In the genomic region with DNA sequence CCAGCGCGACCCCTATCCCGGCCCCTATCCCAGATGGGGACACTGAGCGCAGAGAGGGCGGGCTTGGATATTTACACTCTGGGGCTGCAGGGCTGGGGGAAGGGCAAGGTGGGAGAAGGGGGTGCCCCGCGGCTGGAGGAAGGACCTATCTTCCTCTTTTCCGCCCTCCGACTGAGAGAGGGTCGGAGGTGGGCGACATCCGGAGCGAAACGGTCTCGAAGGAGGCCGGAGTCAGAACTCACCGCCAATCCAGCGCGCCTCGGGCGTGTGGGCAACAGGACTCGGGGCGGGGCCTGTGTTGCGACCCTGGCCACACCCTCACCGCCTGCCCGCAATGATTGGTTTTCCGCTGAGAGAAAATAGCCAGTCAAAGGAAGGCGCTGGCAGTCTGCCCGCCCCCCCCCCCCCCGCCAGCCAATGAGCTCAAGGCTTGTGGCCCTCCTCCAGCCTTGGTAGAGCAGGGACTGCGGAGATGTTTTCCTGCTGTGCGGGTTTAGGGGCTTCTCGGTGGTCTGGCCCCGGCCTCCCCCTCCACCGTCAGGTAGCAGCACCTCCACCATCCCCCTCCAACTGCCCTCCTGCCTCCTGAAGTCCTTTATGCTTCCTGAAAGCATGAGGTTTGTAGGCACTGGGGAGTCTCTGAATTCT, we compare ENCODE assay signal across 8 cellular contexts. TPM values are rescaled to one million over a fixed set of nuclear protein-coding genes. Genes with fewer than 3 reads are reported as not detected.
DNase-seq lines count a peak whose midpoint lies in the region; ATAC-seq and TF ChIP-seq lines count a peak whose summit lies in the region.

A gene with protein sequence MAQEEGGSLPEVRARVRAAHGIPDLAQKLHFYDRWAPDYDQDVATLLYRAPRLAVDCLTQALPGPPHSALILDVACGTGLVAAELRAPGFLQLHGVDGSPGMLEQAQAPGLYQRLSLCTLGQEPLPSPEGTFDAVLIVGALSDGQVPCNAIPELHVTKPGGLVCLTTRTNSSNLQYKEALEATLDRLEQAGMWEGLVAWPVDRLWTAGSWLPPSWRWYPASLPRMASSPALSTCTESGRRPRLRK (minus strand): TSS at position 269 of the 648 bp plus-strand sequence. CDS start 376 bp downstream, outside the sequence.

- DNase-seq in AML-193 (lab: John Stamatoyannopoulos, UW), result peak; percentile 72 to 74
- peak; percentile 53 for DNase-seq in NCI-H446 treated with DMSO at 0.1 percent for 48 hours (lab: John Stamatoyannopoulos, UW)
- peak; percentile 83 to 88 for DNase-seq in activated CD4-positive, alpha-beta T cell treated with anti-CD3 and anti-CD28 coated beads for 24 hours (ENCODE audit: low read depth in 2 of 2)
- DNase-seq in chondrocyte (ENCODE audit: low spot score), result no peak
- DNase-seq in left colon, result peak; percentile 96
- DNase-seq in stimulated activated CD4-positive, alpha-beta T cell treated with anti-CD3 and anti-CD28 coated beads, Interleukin-1b, Interleukin-23, amount 100 ng/mL, for 4 hours (ENCODE audit: low read depth in 2 of 2), result peak; percentile 82 to 84

- ATAC-seq in HG03378 (IDR thresholded peaks at IDR 0.05; ENCODE audit: unreplicated experiment) (peak; percentile 92), left colon (peak; percentile 94)

- intact Hi-C loops in left colon (cut with DNase I, micrococcal nuclease), result no loop called here

- no peak for TF ChIP-seq CTCF in chondrocyte (IDR thresholded peaks at IDR 0.05)

- H3K27me3 Mint-ChIP-seq in chondrocyte (ENCODE audit: low read depth), result no peaks in the 10 kb centered on the region

- peak within 1 kb of the TSS; percentile 85 for H3K27ac Mint-ChIP-seq in chondrocyte (ENCODE audit: unreplicated experiment)

- H3K4me1 Mint-ChIP-seq in chondrocyte (ENCODE audit: low read depth), result peaks cover 6% of the 10 kb centered on the region

- H3K36me3 Mint-ChIP-seq in chondrocyte (ENCODE audit: low read depth), result no peaks in the 10 kb centered on the region

- TF ChIP-seq POLR2A in GM19099 (IDR thresholded peaks at IDR 0.05; ENCODE audit: extremely low read depth, insufficient read length, low read depth), result peak; percentile 57

- no peaks in the 10 kb centered on the region for H3K9me3 Mint-ChIP-seq in chondrocyte (ENCODE audit: low read depth)

- H3K4me3 Mint-ChIP-seq in chondrocyte (ENCODE audit: unreplicated experiment), result peak within 1 kb of the TSS; percentile 86

RNA-seq across cellular contexts. Expression of the gene that starts here (rescaled TPM):
- 0.51 to 1.7 TPM (median 0.99 TPM) in 3 replicates for total RNA-seq in chondrocyte
- 1 to 10 TPM; 3.7 to 3.8 TPM for total RNA-seq in left colon
